Comparison of ENCODE assay signal across 8 cellular contexts in genomic region chr19:40974633-40975037, GRCh38. TPM values are rescaled to one million over a fixed set of nuclear protein-coding genes. Genes with fewer than 3 reads are reported as not detected.
DNase-seq lines count a peak whose midpoint lies in the region; ATAC-seq and TF ChIP-seq lines count a peak whose summit lies in the region.

No MANE protein-coding gene starts in this region.

- H3K9me3 ChIP-seq in colonic mucosa (no peaks in the 10 kb centered on the region), liver (ENCODE audit: control insufficient read depth in 4 of 4, low read length in 3 of 4) (no peaks in the 10 kb centered on the region)

- no peak overlapping the region for H3K9ac ChIP-seq in colonic mucosa (ENCODE audit: low read depth in 2 of 2, low read length in 2 of 2)
- no peak overlapping the region for H3K9ac ChIP-seq in liver (ENCODE audit: low read depth in 1 of 2, low read length in 2 of 2)

- H3K4me1 ChIP-seq in colonic mucosa (no peaks in the 10 kb centered on the region), liver (ENCODE audit: control insufficient read depth in 4 of 4, insufficient read depth in 4 of 4, low read length in 3 of 4) (peaks cover 0 to 18% (median 4%) of the 10 kb centered on the region in 4 donors)

- no peak overlapping the region for H3K27ac ChIP-seq in colonic mucosa
- no peak overlapping the region for H3K27ac ChIP-seq in liver (ENCODE audit: low read depth in 1 of 2, low read length in 2 of 2)

- DNase-seq in SIG-M5 treated with dmso at 0.1 percent for 504 hours (lab: John Stamatoyannopoulos, UW; ENCODE audit: unreplicated experiment) (peak; percentile 40), SIG-M5 (lab: John Stamatoyannopoulos, UW) (no peak), NCI-H345 treated with DMSO at 0.1 percent for 48 hours (lab: John Stamatoyannopoulos, UW; ENCODE audit: unreplicated experiment) (peak; percentile 84), colonic mucosa (peak; percentile 81)
- DNase-seq in activated CD4-positive, alpha-beta T cell treated with anti-CD3 and anti-CD28 coated beads for 48 hours, result peak; percentile 85
- DNase-seq in stimulated activated CD4-positive, alpha-beta T cell treated with anti-CD3 and anti-CD28 coated beads, TNF-alpha, amount 100 ng/mL, for 4 hours (ENCODE audit: low read depth in 3 of 3), result peak; percentile 55 to 74 (median 57)

- ATAC-seq in GM19455 (IDR thresholded peaks at IDR 0.05; ENCODE audit: unreplicated experiment), result no peak

- intact Hi-C loops in colonic mucosa (cut with DNase I), result loop anchor here (5.0 to 10.0 kb wide), 2 partner anchors 168 to 280 kb away; no protein-coding TSS in a partner anchor

- H3K27me3 ChIP-seq in colonic mucosa (no peaks in the 10 kb centered on the region), liver (ENCODE audit: control insufficient read depth in 4 of 4, insufficient read depth in 4 of 4, low read length in 3 of 4) (no peaks in the 10 kb centered on the region)

- H3K36me3 ChIP-seq in colonic mucosa (no peaks in the 10 kb centered on the region), liver (ENCODE audit: control insufficient read depth in 4 of 4, insufficient read depth in 3 of 4, low read depth in 1 of 4, low read length in 3 of 4) (no peaks in the 10 kb centered on the region)

- H3K4me3 ChIP-seq in colonic mucosa (no peak overlapping the region), liver (ENCODE audit: low read depth in 1 of 3, low read length in 3 of 3) (no peak overlapping the region)

- 12% methylated on average over 4 of the region's 4 CpGs for WGBS in liver

- peak; percentile 88 to 94 for TF ChIP-seq RAD21 in liver (IDR thresholded peaks at IDR 0.05)

- TF ChIP-seq CTCF in colonic mucosa (IDR thresholded peaks at IDR 0.05) (peak; percentile 92), liver (IDR thresholded peaks at IDR 0.05; ENCODE audit: low read depth, low read length, missing input control) (peak; percentile 82)

TF ChIP-seq in liver, 16 proteins besides CTCF, POLR2A, EP300 and RAD21:
- TF ChIP-seq HNF4A (conservative IDR thresholded peaks at IDR 0.05), result peak in 1 of 2 donors; percentile 21
- TF ChIP-seq HNF4G (IDR thresholded peaks at IDR 0.05), result no peak
- no peak for TF ChIP-seq SP1 (IDR thresholded peaks at IDR 0.05)
- TF ChIP-seq YY1 (IDR thresholded peaks at IDR 0.05), result no peak
- TF ChIP-seq REST (IDR thresholded peaks at IDR 0.05), result no peak
- TF ChIP-seq JUND (IDR thresholded peaks at IDR 0.05), result no peak
TF ChIP-seq in liver: peak in this region for 1.

RNA-seq across cellular contexts. Expression of gene CYP2B6, which starts 16.4 kb away (rescaled TPM):
- 1 to 10 TPM; 2.6 to 4.6 TPM for total RNA-seq in colonic mucosa
- 10 to 100 TPM in 1 of 2 donors, not detected in 1; 13.0 TPM for total RNA-seq in liver
- 100 to 1,000 TPM in 1 of 2 donors, 10 to 100 TPM in 1; 16.6 to 751 TPM for polyA plus RNA-seq in liver
